Comparison of ENCODE assay signal across 1 cellular context in the genomic region with DNA sequence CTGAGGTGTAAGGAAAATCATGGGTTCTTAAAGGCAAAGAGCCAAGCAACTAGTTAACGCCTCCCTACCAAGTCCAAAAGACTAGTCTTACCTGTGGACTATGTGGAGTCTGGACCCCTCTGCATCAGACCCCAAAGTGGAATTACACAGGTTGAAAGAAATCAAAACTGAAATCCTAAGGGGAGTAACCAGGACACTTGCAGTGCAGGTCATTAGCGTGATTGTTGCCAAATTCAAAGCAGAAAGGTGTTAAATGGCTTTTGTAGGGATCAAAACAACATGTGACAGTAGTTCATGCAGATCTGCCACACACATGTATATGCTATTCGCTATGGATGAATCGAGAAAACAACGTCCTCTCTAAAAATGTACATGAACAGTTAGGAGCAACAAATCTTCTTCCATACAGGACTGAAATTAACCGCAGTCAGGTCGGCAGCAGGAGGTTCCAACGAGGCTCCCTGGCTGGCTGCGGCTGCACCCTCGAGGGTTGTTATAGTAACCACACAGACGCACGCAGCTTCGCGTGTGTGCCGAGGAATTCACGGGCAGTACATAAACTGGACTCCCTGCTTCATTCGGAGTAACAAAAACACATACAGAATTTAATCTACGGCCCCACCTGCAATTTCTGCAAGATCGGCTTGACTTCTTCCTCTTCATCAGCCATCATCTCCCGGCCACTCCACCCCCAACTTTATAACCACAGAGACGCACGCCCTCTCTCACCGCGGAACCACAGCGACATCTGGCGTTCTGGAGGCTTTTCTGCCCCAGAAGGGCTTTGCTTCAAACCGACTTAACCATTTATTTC.
A peak's percentile ranks its signal among the peaks of the same experiment; 100 is the strongest.
TF ChIP-seq lines count a peak whose summit lies in the region.

A gene with protein sequence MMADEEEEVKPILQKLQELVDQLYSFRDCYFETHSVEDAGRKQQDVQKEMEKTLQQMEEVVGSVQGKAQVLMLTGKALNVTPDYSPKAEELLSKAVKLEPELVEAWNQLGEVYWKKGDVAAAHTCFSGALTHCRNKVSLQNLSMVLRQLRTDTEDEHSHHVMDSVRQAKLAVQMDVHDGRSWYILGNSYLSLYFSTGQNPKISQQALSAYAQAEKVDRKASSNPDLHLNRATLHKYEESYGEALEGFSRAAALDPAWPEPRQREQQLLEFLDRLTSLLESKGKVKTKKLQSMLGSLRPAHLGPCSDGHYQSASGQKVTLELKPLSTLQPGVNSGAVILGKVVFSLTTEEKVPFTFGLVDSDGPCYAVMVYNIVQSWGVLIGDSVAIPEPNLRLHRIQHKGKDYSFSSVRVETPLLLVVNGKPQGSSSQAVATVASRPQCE (minus strand): TSS at position 687 of the 814 bp plus-strand sequence. CDS start 14 bp downstream, at position 673.

TF ChIP-seq in HEK293, 187 proteins besides CTCF, POLR2A, EP300 and RAD21 (continued from another document and continues in another):
- TF ChIP-seq, protein P1, sequence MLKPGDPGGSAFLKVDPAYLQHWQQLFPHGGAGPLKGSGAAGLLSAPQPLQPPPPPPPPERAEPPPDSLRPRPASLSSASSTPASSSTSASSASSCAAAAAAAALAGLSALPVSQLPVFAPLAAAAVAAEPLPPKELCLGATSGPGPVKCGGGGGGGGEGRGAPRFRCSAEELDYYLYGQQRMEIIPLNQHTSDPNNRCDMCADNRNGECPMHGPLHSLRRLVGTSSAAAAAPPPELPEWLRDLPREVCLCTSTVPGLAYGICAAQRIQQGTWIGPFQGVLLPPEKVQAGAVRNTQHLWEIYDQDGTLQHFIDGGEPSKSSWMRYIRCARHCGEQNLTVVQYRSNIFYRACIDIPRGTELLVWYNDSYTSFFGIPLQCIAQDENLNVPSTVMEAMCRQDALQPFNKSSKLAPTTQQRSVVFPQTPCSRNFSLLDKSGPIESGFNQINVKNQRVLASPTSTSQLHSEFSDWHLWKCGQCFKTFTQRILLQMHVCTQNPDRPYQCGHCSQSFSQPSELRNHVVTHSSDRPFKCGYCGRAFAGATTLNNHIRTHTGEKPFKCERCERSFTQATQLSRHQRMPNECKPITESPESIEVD (tag by site-specific recombination; IDR thresholded peaks at IDR 0.05): no peak
- no peak for TF ChIP-seq ZNF670 (tag by site-specific recombination; IDR thresholded peaks at IDR 0.05; ENCODE audit: low read depth)
- no peak for TF ChIP-seq ZNF10 (tag by site-specific recombination; IDR thresholded peaks at IDR 0.05)
- peak; percentile 14; the same call in 1 of the 2 replicates for TF ChIP-seq KLF1 (tag by site-specific recombination; IDR thresholded peaks at IDR 0.05)
- TF ChIP-seq, protein P2, sequence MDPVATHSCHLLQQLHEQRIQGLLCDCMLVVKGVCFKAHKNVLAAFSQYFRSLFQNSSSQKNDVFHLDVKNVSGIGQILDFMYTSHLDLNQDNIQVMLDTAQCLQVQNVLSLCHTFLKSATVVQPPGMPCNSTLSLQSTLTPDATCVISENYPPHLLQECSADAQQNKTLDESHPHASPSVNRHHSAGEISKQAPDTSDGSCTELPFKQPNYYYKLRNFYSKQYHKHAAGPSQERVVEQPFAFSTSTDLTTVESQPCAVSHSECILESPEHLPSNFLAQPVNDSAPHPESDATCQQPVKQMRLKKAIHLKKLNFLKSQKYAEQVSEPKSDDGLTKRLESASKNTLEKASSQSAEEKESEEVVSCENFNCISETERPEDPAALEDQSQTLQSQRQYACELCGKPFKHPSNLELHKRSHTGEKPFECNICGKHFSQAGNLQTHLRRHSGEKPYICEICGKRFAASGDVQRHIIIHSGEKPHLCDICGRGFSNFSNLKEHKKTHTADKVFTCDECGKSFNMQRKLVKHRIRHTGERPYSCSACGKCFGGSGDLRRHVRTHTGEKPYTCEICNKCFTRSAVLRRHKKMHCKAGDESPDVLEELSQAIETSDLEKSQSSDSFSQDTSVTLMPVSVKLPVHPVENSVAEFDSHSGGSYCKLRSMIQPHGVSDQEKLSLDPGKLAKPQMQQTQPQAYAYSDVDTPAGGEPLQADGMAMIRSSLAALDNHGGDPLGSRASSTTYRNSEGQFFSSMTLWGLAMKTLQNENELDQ (tag by site-specific recombination; IDR thresholded peaks at IDR 0.05; ENCODE audit: low read depth): no peak
- no peak for TF ChIP-seq ZNF555 (tag by site-specific recombination; conservative IDR thresholded peaks at IDR 0.05)
- TF ChIP-seq ZNF658 (tag by site-specific recombination; IDR thresholded peaks at IDR 0.05): no peak
- no peak for TF ChIP-seq GLI4 (tag by site-specific recombination; IDR thresholded peaks at IDR 0.05)
- 0 out of 2 replicates have a peak, but pooled peaks have one; percentile 31 for TF ChIP-seq ZNF843 (tag by site-specific recombination; IDR thresholded peaks at IDR 0.05)
- TF ChIP-seq ZNF341 (tag by site-specific recombination; IDR thresholded peaks at IDR 0.05; ENCODE audit: low read depth): peak; percentile 75
- TF ChIP-seq ZFP41 (tag by site-specific recombination; IDR thresholded peaks at IDR 0.05; ENCODE audit: borderline replicate concordance): no peak
- no peak for TF ChIP-seq ZNF830 (tag by site-specific recombination; IDR thresholded peaks at IDR 0.05; ENCODE audit: low read depth)
- TF ChIP-seq ZNF571 (tag by site-specific recombination; IDR thresholded peaks at IDR 0.05): no peak
- peak; percentile 74 for TF ChIP-seq SP3 (tag by site-specific recombination; IDR thresholded peaks at IDR 0.05)
- peak; percentile 87 for TF ChIP-seq ZBTB17 (tag by site-specific recombination; IDR thresholded peaks at IDR 0.05)
- peak; percentile 85 for TF ChIP-seq ZNF324 (tag by site-specific recombination; IDR thresholded peaks at IDR 0.05)
- no peak for TF ChIP-seq RBAK (tag by site-specific recombination; IDR thresholded peaks at IDR 0.05)
- no peak for TF ChIP-seq ZNF211 (tag by site-specific recombination; IDR thresholded peaks at IDR 0.05; ENCODE audit: low read depth)
- TF ChIP-seq HOXD13 (CRISPR knock-in tag; IDR thresholded peaks at IDR 0.05; ENCODE audit: borderline replicate concordance): no peak
- no peak for TF ChIP-seq ZNF404 (tag by site-specific recombination; IDR thresholded peaks at IDR 0.05)
- no peak for TF ChIP-seq IKZF3 (tag by site-specific recombination; IDR thresholded peaks at IDR 0.05)
- peak; percentile 71 for TF ChIP-seq ZEB2 (tag by site-specific recombination; IDR thresholded peaks at IDR 0.05)
- TF ChIP-seq ZNF175 (tag by site-specific recombination; IDR thresholded peaks at IDR 0.05): no peak
- TF ChIP-seq SETDB1 (IDR thresholded peaks at IDR 0.05; ENCODE audit: insufficient read length, low read length): peak; percentile 74
- TF ChIP-seq, protein P3, sequence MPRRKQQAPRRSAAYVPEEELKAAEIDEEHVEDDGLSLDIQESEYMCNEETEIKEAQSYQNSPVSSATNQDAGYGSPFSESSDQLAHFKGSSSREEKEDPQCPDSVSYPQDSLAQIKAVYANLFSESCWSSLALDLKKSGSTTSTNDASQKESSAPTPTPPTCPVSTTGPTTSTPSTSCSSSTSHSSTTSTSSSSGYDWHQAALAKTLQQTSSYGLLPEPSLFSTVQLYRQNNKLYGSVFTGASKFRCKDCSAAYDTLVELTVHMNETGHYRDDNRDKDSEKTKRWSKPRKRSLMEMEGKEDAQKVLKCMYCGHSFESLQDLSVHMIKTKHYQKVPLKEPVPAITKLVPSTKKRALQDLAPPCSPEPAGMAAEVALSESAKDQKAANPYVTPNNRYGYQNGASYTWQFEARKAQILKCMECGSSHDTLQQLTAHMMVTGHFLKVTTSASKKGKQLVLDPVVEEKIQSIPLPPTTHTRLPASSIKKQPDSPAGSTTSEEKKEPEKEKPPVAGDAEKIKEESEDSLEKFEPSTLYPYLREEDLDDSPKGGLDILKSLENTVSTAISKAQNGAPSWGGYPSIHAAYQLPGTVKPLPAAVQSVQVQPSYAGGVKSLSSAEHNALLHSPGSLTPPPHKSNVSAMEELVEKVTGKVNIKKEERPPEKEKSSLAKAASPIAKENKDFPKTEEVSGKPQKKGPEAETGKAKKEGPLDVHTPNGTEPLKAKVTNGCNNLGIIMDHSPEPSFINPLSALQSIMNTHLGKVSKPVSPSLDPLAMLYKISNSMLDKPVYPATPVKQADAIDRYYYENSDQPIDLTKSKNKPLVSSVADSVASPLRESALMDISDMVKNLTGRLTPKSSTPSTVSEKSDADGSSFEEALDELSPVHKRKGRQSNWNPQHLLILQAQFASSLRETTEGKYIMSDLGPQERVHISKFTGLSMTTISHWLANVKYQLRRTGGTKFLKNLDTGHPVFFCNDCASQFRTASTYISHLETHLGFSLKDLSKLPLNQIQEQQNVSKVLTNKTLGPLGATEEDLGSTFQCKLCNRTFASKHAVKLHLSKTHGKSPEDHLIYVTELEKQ (tag by site-specific recombination; IDR thresholded peaks at IDR 0.05; ENCODE audit: borderline replicate concordance): no peak
- no peak for TF ChIP-seq ZNF391 (tag by site-specific recombination; IDR thresholded peaks at IDR 0.05; ENCODE audit: borderline replicate concordance, low read depth)
- TF ChIP-seq, protein P4, sequence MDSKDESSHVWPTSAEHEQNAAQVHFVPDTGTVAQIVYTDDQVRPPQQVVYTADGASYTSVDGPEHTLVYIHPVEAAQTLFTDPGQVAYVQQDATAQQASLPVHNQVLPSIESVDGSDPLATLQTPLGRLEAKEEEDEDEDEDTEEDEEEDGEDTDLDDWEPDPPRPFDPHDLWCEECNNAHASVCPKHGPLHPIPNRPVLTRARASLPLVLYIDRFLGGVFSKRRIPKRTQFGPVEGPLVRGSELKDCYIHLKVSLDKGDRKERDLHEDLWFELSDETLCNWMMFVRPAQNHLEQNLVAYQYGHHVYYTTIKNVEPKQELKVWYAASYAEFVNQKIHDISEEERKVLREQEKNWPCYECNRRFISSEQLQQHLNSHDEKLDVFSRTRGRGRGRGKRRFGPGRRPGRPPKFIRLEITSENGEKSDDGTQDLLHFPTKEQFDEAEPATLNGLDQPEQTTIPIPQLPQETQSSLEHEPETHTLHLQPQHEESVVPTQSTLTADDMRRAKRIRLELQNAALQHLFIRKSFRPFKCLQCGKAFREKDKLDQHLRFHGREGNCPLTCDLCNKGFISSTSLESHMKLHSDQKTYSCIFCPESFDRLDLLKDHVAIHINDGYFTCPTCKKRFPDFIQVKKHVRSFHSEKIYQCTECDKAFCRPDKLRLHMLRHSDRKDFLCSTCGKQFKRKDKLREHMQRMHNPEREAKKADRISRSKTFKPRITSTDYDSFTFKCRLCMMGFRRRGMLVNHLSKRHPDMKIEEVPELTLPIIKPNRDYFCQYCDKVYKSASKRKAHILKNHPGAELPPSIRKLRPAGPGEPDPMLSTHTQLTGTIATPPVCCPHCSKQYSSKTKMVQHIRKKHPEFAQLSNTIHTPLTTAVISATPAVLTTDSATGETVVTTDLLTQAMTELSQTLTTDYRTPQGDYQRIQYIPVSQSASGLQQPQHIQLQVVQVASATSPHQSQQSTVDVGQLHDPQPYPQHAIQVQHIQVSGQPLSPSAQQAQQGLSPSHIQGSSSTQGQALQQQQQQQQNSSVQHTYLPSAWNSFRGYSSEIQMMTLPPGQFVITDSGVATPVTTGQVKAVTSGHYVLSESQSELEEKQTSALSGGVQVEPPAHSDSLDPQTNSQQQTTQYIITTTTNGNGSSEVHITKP (tag by site-specific recombination; IDR thresholded peaks at IDR 0.05): peak; percentile 85
- TF ChIP-seq ZNF610 (tag by site-specific recombination; IDR thresholded peaks at IDR 0.05; ENCODE audit: borderline replicate concordance): 0 out of 2 replicates have a peak, but pooled peaks have one; percentile 41
- TF ChIP-seq ZBTB7A (tag by site-specific recombination; IDR thresholded peaks at IDR 0.05; ENCODE audit: low read depth): no peak
- TF ChIP-seq REPIN1 (tag by site-specific recombination; IDR thresholded peaks at IDR 0.05; ENCODE audit: low read depth): peak; percentile 20; the same call in 1 of the 2 replicates
- no peak for TF ChIP-seq ZNF626 (tag by site-specific recombination; IDR thresholded peaks at IDR 0.05)
- no peak for TF ChIP-seq ZFP3 (tag by site-specific recombination; IDR thresholded peaks at IDR 0.05; ENCODE audit: low read depth)
- TF ChIP-seq, protein P5, sequence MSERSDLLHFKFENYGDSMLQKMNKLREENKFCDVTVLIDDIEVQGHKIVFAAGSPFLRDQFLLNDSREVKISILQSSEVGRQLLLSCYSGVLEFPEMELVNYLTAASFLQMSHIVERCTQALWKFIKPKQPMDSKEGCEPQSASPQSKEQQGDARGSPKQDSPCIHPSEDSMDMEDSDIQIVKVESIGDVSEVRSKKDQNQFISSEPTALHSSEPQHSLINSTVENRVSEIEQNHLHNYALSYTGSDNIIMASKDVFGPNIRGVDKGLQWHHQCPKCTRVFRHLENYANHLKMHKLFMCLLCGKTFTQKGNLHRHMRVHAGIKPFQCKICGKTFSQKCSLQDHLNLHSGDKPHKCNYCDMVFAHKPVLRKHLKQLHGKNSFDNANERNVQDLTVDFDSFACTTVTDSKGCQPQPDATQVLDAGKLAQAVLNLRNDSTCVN (tag by site-specific recombination; optimal IDR thresholded peaks at IDR 0.05): no peak
- TF ChIP-seq ZNF837 (tag by site-specific recombination; IDR thresholded peaks at IDR 0.05): no peak
- TF ChIP-seq KLF10 (tag by site-specific recombination; IDR thresholded peaks at IDR 0.05): 0 out of 2 replicates have a peak, but pooled peaks have one; percentile 24
- TF ChIP-seq ZNF624 (tag by site-specific recombination; IDR thresholded peaks at IDR 0.05): no peak
- no peak for TF ChIP-seq ZNF423 (tag by site-specific recombination; IDR thresholded peaks at IDR 0.05)
- no peak for TF ChIP-seq PRDM1 (tag by site-specific recombination; IDR thresholded peaks at IDR 0.05)
- no peak for TF ChIP-seq ZNF140 (tag by site-specific recombination; IDR thresholded peaks at IDR 0.05)
- 0 out of 2 replicates have a peak, but pooled peaks have one; percentile 10 for TF ChIP-seq WT1 (tag by site-specific recombination; IDR thresholded peaks at IDR 0.05)
- TF ChIP-seq ZNF133 (tag by site-specific recombination; IDR thresholded peaks at IDR 0.05): no peak
- no peak for TF ChIP-seq ZNF19 (tag by site-specific recombination; IDR thresholded peaks at IDR 0.05; ENCODE audit: low read depth)
- TF ChIP-seq, protein P6, sequence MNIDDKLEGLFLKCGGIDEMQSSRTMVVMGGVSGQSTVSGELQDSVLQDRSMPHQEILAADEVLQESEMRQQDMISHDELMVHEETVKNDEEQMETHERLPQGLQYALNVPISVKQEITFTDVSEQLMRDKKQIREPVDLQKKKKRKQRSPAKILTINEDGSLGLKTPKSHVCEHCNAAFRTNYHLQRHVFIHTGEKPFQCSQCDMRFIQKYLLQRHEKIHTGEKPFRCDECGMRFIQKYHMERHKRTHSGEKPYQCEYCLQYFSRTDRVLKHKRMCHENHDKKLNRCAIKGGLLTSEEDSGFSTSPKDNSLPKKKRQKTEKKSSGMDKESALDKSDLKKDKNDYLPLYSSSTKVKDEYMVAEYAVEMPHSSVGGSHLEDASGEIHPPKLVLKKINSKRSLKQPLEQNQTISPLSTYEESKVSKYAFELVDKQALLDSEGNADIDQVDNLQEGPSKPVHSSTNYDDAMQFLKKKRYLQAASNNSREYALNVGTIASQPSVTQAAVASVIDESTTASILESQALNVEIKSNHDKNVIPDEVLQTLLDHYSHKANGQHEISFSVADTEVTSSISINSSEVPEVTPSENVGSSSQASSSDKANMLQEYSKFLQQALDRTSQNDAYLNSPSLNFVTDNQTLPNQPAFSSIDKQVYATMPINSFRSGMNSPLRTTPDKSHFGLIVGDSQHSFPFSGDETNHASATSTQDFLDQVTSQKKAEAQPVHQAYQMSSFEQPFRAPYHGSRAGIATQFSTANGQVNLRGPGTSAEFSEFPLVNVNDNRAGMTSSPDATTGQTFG (tag by site-specific recombination; IDR thresholded peaks at IDR 0.05; ENCODE audit: borderline replicate concordance): no peak
- no peak for TF ChIP-seq ZNF157 (tag by site-specific recombination; IDR thresholded peaks at IDR 0.05)
- TF ChIP-seq ZNF350 (tag by site-specific recombination; IDR thresholded peaks at IDR 0.05): no peak
- no peak; the same call in 1 of the 2 replicates for TF ChIP-seq SP2 (tag by site-specific recombination; IDR thresholded peaks at IDR 0.05)
